Comparison of ENCODE assay signal across 1 cellular context in genomic region chr9:136400038-136400834, GRCh38.
TF ChIP-seq lines count a peak whose summit lies in the region.

Gene SNAPC4, minus strand, starts transcription at chr9:136400170. Its CDS starts 1,742 bp downstream, at chr9:136398428.

TF ChIP-seq in HepG2, 621 proteins besides CTCF, POLR2A, EP300 and RAD21 (continued from another document and continues in another):
- TF ChIP-seq SOX13 (IDR thresholded peaks at IDR 0.05) (no peak), SOX13 (CRISPR knock-in tag; conservative IDR thresholded peaks at IDR 0.05 in 1 of 2, IDR thresholded peaks at IDR 0.05 in 1 of 2) (no peak), HMGXB4 (CRISPR knock-in tag; IDR thresholded peaks at IDR 0.05; ENCODE audit: borderline replicate concordance in 1 of 2, low read depth in 1 of 2) (peak; percentile 78 to 86; a peak in 3 of 4 replicates), ATF6 (CRISPR knock-in tag; conservative IDR thresholded peaks at IDR 0.05) (no peak), KLF11 (CRISPR knock-in tag; IDR thresholded peaks at IDR 0.05) (no peak), ZXDC (CRISPR knock-in tag; IDR thresholded peaks at IDR 0.05) (no peak), ZNF44 (CRISPR knock-in tag; IDR thresholded peaks at IDR 0.05) (no peak), ZBTB2 (CRISPR knock-in tag; IDR thresholded peaks at IDR 0.05; ENCODE audit: low read depth) (no peak), MED13 (CRISPR knock-in tag; IDR thresholded peaks at IDR 0.05) (no peak), BHLHE40 (IDR thresholded peaks at IDR 0.05; ENCODE audit: low read length) (no peak; the same call in 1 of the 2 replicates), ZNF772 (CRISPR knock-in tag; IDR thresholded peaks at IDR 0.05) (no peak), HNF4A (CRISPR knock-in tag; IDR thresholded peaks at IDR 0.05) (no peak), BATF2 (CRISPR knock-in tag; IDR thresholded peaks at IDR 0.05) (peak; percentile 85), ZNF33A (CRISPR knock-in tag; IDR thresholded peaks at IDR 0.05; ENCODE audit: borderline replicate concordance) (no peak), ZMYM4 (CRISPR knock-in tag; IDR thresholded peaks at IDR 0.05) (peak; percentile 49; the same call in 1 of the 2 replicates), ONECUT2 (CRISPR knock-in tag; IDR thresholded peaks at IDR 0.05) (no peak), DMTF1 (CRISPR knock-in tag; IDR thresholded peaks at IDR 0.05) (no peak), ZMAT5 (CRISPR knock-in tag; IDR thresholded peaks at IDR 0.05; ENCODE audit: borderline replicate concordance, low read depth) (no peak), ZNF17 (CRISPR knock-in tag; IDR thresholded peaks at IDR 0.05) (no peak), ZNF564 (CRISPR knock-in tag; IDR thresholded peaks at IDR 0.05) (no peak), HOXA7 (CRISPR knock-in tag; IDR thresholded peaks at IDR 0.05) (no peak), FUBP1 (CRISPR knock-in tag; IDR thresholded peaks at IDR 0.05; ENCODE audit: borderline replicate concordance) (no peak), ZNF598 (CRISPR knock-in tag; IDR thresholded peaks at IDR 0.05; ENCODE audit: borderline replicate concordance) (no peak), ZNF558 (CRISPR knock-in tag; IDR thresholded peaks at IDR 0.05; ENCODE audit: borderline replicate concordance) (no peak; the same call in 1 of the 2 replicates), PRDM4 (CRISPR knock-in tag; IDR thresholded peaks at IDR 0.05; ENCODE audit: borderline replicate concordance) (no peak), JUNB (CRISPR knock-in tag; IDR thresholded peaks at IDR 0.05; ENCODE audit: borderline replicate concordance) (no peak), ATF5 (CRISPR knock-in tag; IDR thresholded peaks at IDR 0.05; ENCODE audit: low read depth) (no peak), ARHGAP35 (CRISPR knock-in tag; IDR thresholded peaks at IDR 0.05; ENCODE audit: borderline replicate concordance) (no peak), ZSCAN21 (CRISPR knock-in tag; IDR thresholded peaks at IDR 0.05; ENCODE audit: borderline replicate concordance) (peak; percentile 81; the same call in 1 of the 2 replicates), SOX5 (CRISPR knock-in tag; IDR thresholded peaks at IDR 0.05; ENCODE audit: borderline replicate concordance) (no peak), NR3C1 (CRISPR knock-in tag; IDR thresholded peaks at IDR 0.05) (no peak), ZNF788 (CRISPR knock-in tag; IDR thresholded peaks at IDR 0.05; ENCODE audit: borderline replicate concordance) (0 out of 2 replicates have a peak, but pooled peaks have one; percentile 28), TSC22D2 (CRISPR knock-in tag; IDR thresholded peaks at IDR 0.05; ENCODE audit: borderline replicate concordance) (no peak), ZNF281 (CRISPR knock-in tag; IDR thresholded peaks at IDR 0.05; ENCODE audit: borderline replicate concordance) (peak; percentile 9; the same call in 1 of the 2 replicates), ZNF607 (CRISPR knock-in tag; IDR thresholded peaks at IDR 0.05; ENCODE audit: borderline replicate concordance) (no peak), ZKSCAN5 (CRISPR knock-in tag; IDR thresholded peaks at IDR 0.05) (no peak), BCL6 (CRISPR knock-in tag; IDR thresholded peaks at IDR 0.05) (no peak; the same call in 1 of the 2 replicates), CENPBD1 (CRISPR knock-in tag; IDR thresholded peaks at IDR 0.05; ENCODE audit: borderline replicate concordance, low read depth) (no peak; the same call in 1 of the 2 replicates), STAT5B (CRISPR knock-in tag; IDR thresholded peaks at IDR 0.05) (no peak), ZNF879 (CRISPR knock-in tag; IDR thresholded peaks at IDR 0.05) (no peak), MEIS2 (CRISPR knock-in tag; IDR thresholded peaks at IDR 0.05) (no peak), ZNF746 (CRISPR knock-in tag; IDR thresholded peaks at IDR 0.05) (no peak)
